ENCODE assay signal across 8 cellular contexts in genomic region chr5:74919487-74919886, GRCh38. TPM values are rescaled to one million over a fixed set of nuclear protein-coding genes. Genes with fewer than 3 reads are reported as not detected.
A peak's percentile ranks its signal among the peaks of the same experiment; 100 is the strongest.
DNase-seq lines count a peak whose midpoint lies in the region; ATAC-seq, FAIRE-seq and TF ChIP-seq lines count a peak whose summit lies in the region.

No MANE protein-coding gene starts in this region.

- no peak for TF ChIP-seq POLR2A in H54 (IDR thresholded peaks at IDR 0.05; ENCODE audit: low read depth, low read length)

- intact Hi-C loops in CD14-positive monocyte (cut with micrococcal nuclease): loop anchor here in 1 of 2 donors (10.0 kb wide), 2 partner anchors 245 to 1015 kb away; no protein-coding TSS in a partner anchor
- intact Hi-C loops in OCI-LY7 (cut with micrococcal nuclease; ENCODE audit: unreplicated experiment): no loop called here

- H3K36me3 Mint-ChIP-seq in CD14-positive monocyte: no peaks in the 10 kb centered on the region
- no peaks in the 10 kb centered on the region for H3K36me3 Mint-ChIP-seq in effector memory CD8-positive, alpha-beta T cell (ENCODE audit: insufficient read depth)

- BruUV-seq in OCI-LY7 (replicated peaks; lab: Mats Ljungman, UMichigan): no TSS peak

- FAIRE-seq in H54 (lab: Jason Lieb, UNC): no peak

- H3K4me1 Mint-ChIP-seq in CD14-positive monocyte: no peaks in the 10 kb centered on the region
- H3K4me1 Mint-ChIP-seq in effector memory CD8-positive, alpha-beta T cell (ENCODE audit: low read depth in 2 of 2): no peaks in the 10 kb centered on the region

- H3K4me3 Mint-ChIP-seq in CD14-positive monocyte: no peak overlapping the region
- H3K4me3 Mint-ChIP-seq in effector memory CD8-positive, alpha-beta T cell: no peak overlapping the region

- H3K27ac Mint-ChIP-seq in CD14-positive monocyte: no peak overlapping the region
- H3K27ac Mint-ChIP-seq in effector memory CD8-positive, alpha-beta T cell: no peak overlapping the region

- H3K9me2 ChIP-seq in OCI-LY7 (ENCODE audit: insufficient read depth, low read length): no peaks in the 10 kb centered on the region

- no peaks in the 10 kb centered on the region for H3K79me2 ChIP-seq in OCI-LY7 (ENCODE audit: insufficient read depth, low read depth, low read length)

- CTCF ChIA-PET in OCI-LY7 (lab: Charles Lee; ENCODE audit: unreplicated experiment): no interaction called here

- no peaks in the 10 kb centered on the region for H4K20me1 ChIP-seq in OCI-LY7 (ENCODE audit: insufficient read depth, low read length)

- peaks cover 0 to 7% (median 3%) of the 10 kb centered on the region in 3 donors for H3K27me3 Mint-ChIP-seq in CD14-positive monocyte (ENCODE audit: low read depth in 3 of 3)
- peaks cover 5 to 15% of the 10 kb centered on the region in 2 donors for H3K27me3 Mint-ChIP-seq in effector memory CD8-positive, alpha-beta T cell

- peak; percentile 53 for ATAC-seq in effector memory CD8-positive, alpha-beta T cell (replicated peaks)
- no peak for ATAC-seq in GM21529 (IDR thresholded peaks at IDR 0.05; ENCODE audit: unreplicated experiment)

- H3K9me3 ChIP-seq in OCI-LY7 (ENCODE audit: low read length): no peaks in the 10 kb centered on the region

- DNase-seq in CD14-positive monocyte (ENCODE audit: low spot score): no peak
- peak; percentile 21 for DNase-seq in H54 (ENCODE audit: insufficient read length, low spot score)
- peak; percentile 12 for DNase-seq in OCI-LY7 (ENCODE audit: low spot score)
- peak in 1 of 3 experiments; percentile 2 for DNase-seq in effector memory CD8-positive, alpha-beta T cell
- DNase-seq in midbrain (lab: John Stamatoyannopoulos, UW): peak; percentile 69
- no peak for DNase-seq in activated effector memory CD4-positive, alpha-beta T cell treated with Interleukin-2 at 50 U/mL for 16 hours
- DNase-seq in NK-92 (lab: John Stamatoyannopoulos, UW; ENCODE audit: unreplicated experiment): no peak

- H3K4me1 ChIP-seq in OCI-LY7 (ENCODE audit: insufficient read depth, low read length, poor library complexity, severe bottlenecking): no peaks in the 10 kb centered on the region

- peaks cover 0 to 4% (median 0%) of the 10 kb centered on the region in 7 donors for H3K9me3 Mint-ChIP-seq in CD14-positive monocyte
- no peaks in the 10 kb centered on the region for H3K9me3 Mint-ChIP-seq in effector memory CD8-positive, alpha-beta T cell

- POLR2A ChIA-PET in OCI-LY7 (lab: Charles Lee): no interaction called here

- no peak overlapping the region for H2AFZ ChIP-seq in OCI-LY7 (ENCODE audit: low read length)

- no peak overlapping the region for H3K4me2 ChIP-seq in OCI-LY7 (ENCODE audit: low read length)

- peak; percentile 57 for TF ChIP-seq CTCF in CD14-positive monocyte (IDR thresholded peaks at IDR 0.05)
- peak; percentile 65 for TF ChIP-seq CTCF in OCI-LY7 (conservative IDR thresholded peaks at IDR 0.05; ENCODE audit: low read length)

- H3K36me3 ChIP-seq in OCI-LY7 (ENCODE audit: insufficient read depth, low read length): no peaks in the 10 kb centered on the region

- H3K4me3 ChIP-seq in OCI-LY7 (ENCODE audit: low read depth, low read length, poor library complexity, severe bottlenecking): no peak overlapping the region

- H3K27ac ChIP-seq in OCI-LY7 (ENCODE audit: low read depth, low read length, poor library complexity, severe bottlenecking): no peak overlapping the region

RNA-seq across cellular contexts. Expression of gene FAM169A, which starts 53.3 kb away (rescaled TPM):
- polyA plus RNA-seq in CD14-positive monocyte: not detected
- not detected in 2 replicates for total RNA-seq in OCI-LY7 (2014; rRNA removed; shearing (Covaris generic))
- total RNA-seq in OCI-LY7 (2022): not detected in 2 replicates

Comparison
In these comparisons a context has a peak if more than half of its experiments do, and no peak if none do; other contexts are left out.
1. DNase-seq: peak in H54 (single experiment), OCI-LY7 (single experiment) and midbrain (single experiment); none in CD14-positive monocyte (single experiment), activated effector memory CD4-positive, alpha-beta T cell treated with Interleukin-2 at 50 U/mL for 16 hours (single experiment) and NK-92 (single experiment).